8 cellular contexts compared by ENCODE assay signal in genomic region chr15:31217067-31217466, GRCh38.
DNase-seq lines count a peak whose midpoint lies in the region; ATAC-seq, FAIRE-seq and TF ChIP-seq lines count a peak whose summit lies in the region.

No MANE protein-coding gene starts in this region.

- H3K4me2 ChIP-seq in A549: peak overlapping the region; percentile 99
- peak overlapping the region; percentile 87 for H3K4me2 ChIP-seq in HCT116 (ENCODE audit: low read length)
- H3K4me2 ChIP-seq in GM12878 (ENCODE audit: control insufficient read depth, insufficient read depth): peak overlapping the region; percentile 92

- no TSS peak for BruUV-seq in HCT116 (replicated peaks; lab: Mats Ljungman, UMichigan)
- no TSS peak for BruUV-seq in GM12878 (replicated peaks; lab: Mats Ljungman, UMichigan)

- POLR2A ChIA-PET in A549 (lab: Yijun Ruan, JAX): interaction anchor here (0.9 to 1.5 kb wide), 2 partner anchors 9 to 109 kb away, joined by 3 to 5 read pairs; partner anchors contain the start of gene KLF13
- POLR2A ChIA-PET in HCT116 (lab: Charles Lee): no interaction called here
- POLR2A ChIA-PET in GM12878 (lab: Charles Lee): interaction anchor here (0.6 to 1.6 kb wide), 4 partner anchors 9 to 123 kb away, joined by 3 to 11 read pairs (median 4); no protein-coding TSS in a partner anchor
- POLR2A ChIA-PET in GM10248 (lab: Yijun Ruan, JAX): no interaction called here

- no peaks in the 10 kb centered on the region for H3K27me3 ChIP-seq in HCT116 (ENCODE audit: insufficient read depth, low read length)
- no peaks in the 10 kb centered on the region for H3K27me3 ChIP-seq in GM12878 (replicated peaks in 1 of 2; ENCODE audit: control insufficient read depth in 2 of 2, insufficient read depth in 2 of 2, low read length in 1 of 2)
- no peaks in the 10 kb centered on the region for H3K27me3 ChIP-seq in muscle layer of colon (ENCODE audit: control insufficient read depth in 1 of 2, insufficient read depth in 2 of 2, low read length in 2 of 2)

- TF ChIP-seq POLR2A in A549 (IDR thresholded peaks at IDR 0.05; ENCODE audit: low read length): no peak
- TF ChIP-seq POLR2A in HCT116 (IDR thresholded peaks at IDR 0.05; ENCODE audit: borderline replicate concordance, extremely low read depth, insufficient read depth, insufficient read length): no peak
- TF ChIP-seq POLR2A in GM12878 (IDR thresholded peaks at IDR 0.05; ENCODE audit: low read depth, low read length): no peak

- CTCF ChIA-PET in A549 (lab: Yijun Ruan, JAX): interaction anchor here (0.6 to 3.9 kb wide), 6 partner anchors 17 to 1582 kb away, joined by 3 to 14 read pairs (median 3); partner anchors contain the start of gene KLF13
- CTCF ChIA-PET in HCT116 (lab: Charles Lee): interaction anchor here (0.7 to 1.7 kb wide), 2 partner anchors 110 to 272 kb away, joined by 3 to 4 read pairs; no protein-coding TSS in a partner anchor
- CTCF ChIA-PET in GM12878 (lab: Yijun Ruan, JAX): interaction anchor here (0.8 to 3.9 kb wide), 6 partner anchors 9 to 271 kb away, joined by 3 to 16 read pairs (median 6); no protein-coding TSS in a partner anchor
- CTCF ChIA-PET in GM10248 (lab: Yijun Ruan, JAX): interaction anchor here (1.0 to 2.3 kb wide), 5 partner anchors 48 to 218 kb away, joined by 3 to 7 read pairs (median 3); no protein-coding TSS in a partner anchor

- FAIRE-seq in A549 (lab: Jason Lieb, UNC) (no peak), GM12878 (lab: Jason Lieb, UNC) (no peak)

- TF ChIP-seq EP300 in A549 (IDR thresholded peaks at IDR 0.05) (no peak), GM12878 (IDR thresholded peaks at IDR 0.05; ENCODE audit: borderline replicate concordance in 1 of 2, control insufficient read depth in 1 of 2, low read depth in 2 of 2, low read length in 2 of 2) (no peak)

- WGBS in A549 (ENCODE audit: missing lambda C conversion rate): 83% methylated on average over 6 of the region's 6 CpGs
- WGBS in GM12878 (ENCODE audit: insufficient coverage, insufficient replicate concordance, low lambda C conversion rate, missing lambda C conversion rate): 94% methylated on average over 6 of the region's 6 CpGs

- SMC1A ChIA-PET in GM12878 (lab: Charles Lee; ENCODE audit: uncharacterized antibody, unreplicated experiment): interaction anchor here (0.8 to 1.6 kb wide), 7 partner anchors 9 to 256 kb away, joined by 3 to 13 read pairs (median 4); no protein-coding TSS in a partner anchor

- H4K20me1 ChIP-seq in HCT116 (ENCODE audit: insufficient read depth) (no peaks in the 10 kb centered on the region), GM12878 (ENCODE audit: control insufficient read depth, insufficient read depth) (no peaks in the 10 kb centered on the region)

- intact Hi-C loops in HCT116 (cut with micrococcal nuclease) (loop anchor here (10.0 kb wide), 1 partner anchor 218 kb away; no protein-coding TSS in a partner anchor), GM12878 (cut with micrococcal nuclease; ENCODE audit: unreplicated experiment) (loop anchor here (5.0 kb wide), 1 partner anchor 150 kb away; no protein-coding TSS in a partner anchor)

- H2AFZ ChIP-seq in HCT116 (ENCODE audit: low read depth, low read length, poor library complexity, severe bottlenecking) (no peak overlapping the region), GM12878 (ENCODE audit: control insufficient read depth, low read depth, low read length) (no peak overlapping the region)

- RAD21 ChIA-PET in HCT116 (lab: Charles Lee; ENCODE audit: low non-redundant PET in 1 of 2, low total read pairs in 2 of 2, uncharacterized antibody in 2 of 2, unreplicated experiment in 2 of 2): no interaction called here
- RAD21 ChIA-PET in GM12878 (lab: Charles Lee; ENCODE audit: unreplicated experiment): interaction anchor here (0.8 to 1.9 kb wide), 6 partner anchors 12 to 271 kb away, joined by 3 to 22 read pairs (median 4); no protein-coding TSS in a partner anchor

- ATAC-seq in A549 (no peak), HCT116 (no peak), GM12878 (no peak), HG02852 (IDR thresholded peaks at IDR 0.05; ENCODE audit: unreplicated experiment) (no peak), GM19035 (IDR thresholded peaks at IDR 0.05; ENCODE audit: unreplicated experiment) (no peak), HG02870 (IDR thresholded peaks at IDR 0.05; ENCODE audit: unreplicated experiment) (no peak)

- peaks cover 25% of the 10 kb centered on the region for H3K4me1 ChIP-seq in A549
- H3K4me1 ChIP-seq in HCT116 (ENCODE audit: control insufficient read depth in 1 of 2, insufficient read depth in 2 of 2, low read length in 2 of 2): peaks cover 9 to 22% of the 10 kb centered on the region in 2 experiments; a peak in 3 of 4 replicates
- peaks cover 10% of the 10 kb centered on the region for H3K4me1 ChIP-seq in GM12878 (ENCODE audit: control insufficient read depth, insufficient read depth, low read length)
- peaks cover 17% of the 10 kb centered on the region for H3K4me1 ChIP-seq in muscle layer of colon (ENCODE audit: insufficient read depth, low read length)

- DNase-seq in A549 (ENCODE audit: low read depth in 1 of 2, low spot score in 1 of 2) (no peak), HCT116 (ENCODE audit: low read depth, low spot score) (no peak), GM12878 (ENCODE audit: low read depth, low spot score) (no peak), GM10248 (ENCODE audit: extremely low spot score) (no peak)

- no peaks in the 10 kb centered on the region for H3K9me2 ChIP-seq in HCT116 (ENCODE audit: insufficient read depth)

- H3K27ac ChIP-seq in A549 (peak overlapping the region; percentile 96 to 97), HCT116 (ENCODE audit: low read depth, low read length) (no peak overlapping the region; the same call in 1 of the 2 replicates), GM12878 (ENCODE audit: control insufficient read depth, insufficient read depth) (peak overlapping the region; percentile 86; the same call in 1 of the 2 replicates), muscle layer of colon (ENCODE audit: low read depth, low read length) (peak overlapping the region; percentile 72)

- in situ Hi-C loops in GM12878 (cut with MboI): no loop called here

- H3K9me3 ChIP-seq in A549 (no peaks in the 10 kb centered on the region), HCT116 (ENCODE audit: control insufficient read depth in 1 of 2, insufficient read depth in 1 of 2, low read depth in 1 of 2, low read length in 2 of 2) (no peaks in the 10 kb centered on the region), GM12878 (replicated peaks; ENCODE audit: control insufficient read depth, insufficient read depth, low read length) (no peaks in the 10 kb centered on the region), muscle layer of colon (ENCODE audit: low read length) (no peaks in the 10 kb centered on the region)

- TF ChIP-seq RAD21 in A549 (conservative IDR thresholded peaks at IDR 0.05 in 1 of 2, IDR thresholded peaks at IDR 0.05 in 1 of 2) (no peak; a peak in 1 of 5 replicates), HCT116 (IDR thresholded peaks at IDR 0.05; ENCODE audit: low read depth) (no peak), GM12878 (IDR thresholded peaks at IDR 0.05; ENCODE audit: insufficient read depth, low read depth, low read length) (no peak)

- H3K36me3 ChIP-seq in HCT116 (ENCODE audit: control insufficient read depth in 1 of 2, insufficient read depth in 2 of 2, low read length in 2 of 2) (no peaks in the 10 kb centered on the region), GM12878 (ENCODE audit: control insufficient read depth in 2 of 2, insufficient read depth in 2 of 2, low read length in 1 of 2) (peaks cover 0 to 4% of the 10 kb centered on the region in 2 experiments; a peak in 1 of 4 replicates), muscle layer of colon (ENCODE audit: insufficient read depth, low read length) (no peaks in the 10 kb centered on the region)

- H3K9ac ChIP-seq in HCT116 (ENCODE audit: low read length) (0 out of 2 replicates have a peak overlapping the region, but pooled peaks have one; percentile 49), GM12878 (ENCODE audit: control insufficient read depth, insufficient read depth, low read length) (no peak overlapping the region), muscle layer of colon (ENCODE audit: low read length) (no peak overlapping the region)

- no peaks in the 10 kb centered on the region for H3K79me2 ChIP-seq in HCT116 (ENCODE audit: insufficient read depth, low read length)
- no peaks in the 10 kb centered on the region; the same call in none of the 2 replicates for H3K79me2 ChIP-seq in GM12878 (ENCODE audit: control insufficient read depth, insufficient read depth, low read length)

- peak overlapping the region; percentile 69 for H3K4me3 ChIP-seq in A549
- peak overlapping the region; percentile 51 to 63 for H3K4me3 ChIP-seq in HCT116 (replicated peaks in 1 of 2; ENCODE audit: low read depth in 1 of 2, low read length in 2 of 2)
- peak overlapping the region; percentile 72 for H3K4me3 ChIP-seq in GM12878
- no peak overlapping the region for H3K4me3 ChIP-seq in muscle layer of colon (ENCODE audit: low read depth in 1 of 2, low read length in 2 of 2)

- no peak for TF ChIP-seq CTCF in A549 (IDR thresholded peaks at IDR 0.05)
- no peak for TF ChIP-seq CTCF in HCT116 (IDR thresholded peaks at IDR 0.05 in 2 of 3, conservative IDR thresholded peaks at IDR 0.05 in 1 of 3; ENCODE audit: borderline replicate concordance in 1 of 3, insufficient read depth in 1 of 3, low read depth in 2 of 3, low read length in 2 of 3)
- TF ChIP-seq CTCF in GM12878 (IDR thresholded peaks at IDR 0.05 in 2 of 3, conservative IDR thresholded peaks at IDR 0.05 in 1 of 3; ENCODE audit: control insufficient read depth in 2 of 3, extremely low read depth in 1 of 3, insufficient read depth in 1 of 3, low read depth in 3 of 3, low read length in 3 of 3): no peak
- no peak for TF ChIP-seq CTCF in GM10248 (IDR thresholded peaks at IDR 0.05; ENCODE audit: control extremely low read depth, extremely low read depth, low read depth, missing control alignments)

TF ChIP-seq in A549, 52 proteins besides CTCF, POLR2A, EP300 and RAD21 (continues in another document):
- TF ChIP-seq MAZ (IDR thresholded peaks at IDR 0.05; ENCODE audit: borderline replicate concordance, low read depth, low read length) (no peak), KDM1A (IDR thresholded peaks at IDR 0.05; ENCODE audit: low read depth) (0 out of 2 replicates have a peak, but pooled peaks have one; percentile 26), ZSCAN20 (CRISPR knock-in tag; IDR thresholded peaks at IDR 0.05) (no peak), RCOR1 (IDR thresholded peaks at IDR 0.05; ENCODE audit: low read depth, low read length) (no peak)

TF ChIP-seq in HCT116, 20 proteins besides CTCF, POLR2A, EP300 and RAD21 (continues in another document):
- TF ChIP-seq ATF3 (IDR thresholded peaks at IDR 0.05): no peak

TF ChIP-seq in GM12878, 131 proteins besides CTCF, POLR2A, EP300 and RAD21 (continues in another document):
- no peak for TF ChIP-seq FOXM1 (IDR thresholded peaks at IDR 0.05; ENCODE audit: low read depth, low read length)
- no peak for TF ChIP-seq NFYA (IDR thresholded peaks at IDR 0.05; ENCODE audit: borderline replicate concordance, low read depth, low read length)
- no peak for TF ChIP-seq ASH2L (IDR thresholded peaks at IDR 0.05; ENCODE audit: borderline replicate concordance, low read depth)
- no peak for TF ChIP-seq NR2C2 (IDR thresholded peaks at IDR 0.05; ENCODE audit: borderline replicate concordance, control insufficient read depth, insufficient read length, low read depth)
- TF ChIP-seq ZNF622 (IDR thresholded peaks at IDR 0.05): no peak
- TF ChIP-seq CHD1 (IDR thresholded peaks at IDR 0.05; ENCODE audit: low read depth, low read length): no peak
- TF ChIP-seq MTA2 (IDR thresholded peaks at IDR 0.05; ENCODE audit: low read depth): no peak

Comparison
In these comparisons a context has a peak if more than half of its experiments do, and no peak if none do; other contexts are left out.
1. H3K4me3 ChIP-seq: peak in A549 (single experiment), HCT116 (2 of 2) and GM12878 (single experiment); none in muscle layer of colon (0 of 2).
2. POLR2A ChIA-PET loops: an anchor here in A549 (0.9 to 1.5 kb wide) and GM12878 (0.6 to 1.6 kb wide); none called in HCT116 and GM10248.
3. Of the 24 proteins assayed by ChIP-seq in both GM12878 and A549: peak only in GM12878: none; only in A549: KDM1A; in both: none; in neither: 23.
4. Peak in every context shown above with its lines, with median percentiles within 50 percentile points of each other: H3K4me2 ChIP-seq.